In the genomic region with DNA sequence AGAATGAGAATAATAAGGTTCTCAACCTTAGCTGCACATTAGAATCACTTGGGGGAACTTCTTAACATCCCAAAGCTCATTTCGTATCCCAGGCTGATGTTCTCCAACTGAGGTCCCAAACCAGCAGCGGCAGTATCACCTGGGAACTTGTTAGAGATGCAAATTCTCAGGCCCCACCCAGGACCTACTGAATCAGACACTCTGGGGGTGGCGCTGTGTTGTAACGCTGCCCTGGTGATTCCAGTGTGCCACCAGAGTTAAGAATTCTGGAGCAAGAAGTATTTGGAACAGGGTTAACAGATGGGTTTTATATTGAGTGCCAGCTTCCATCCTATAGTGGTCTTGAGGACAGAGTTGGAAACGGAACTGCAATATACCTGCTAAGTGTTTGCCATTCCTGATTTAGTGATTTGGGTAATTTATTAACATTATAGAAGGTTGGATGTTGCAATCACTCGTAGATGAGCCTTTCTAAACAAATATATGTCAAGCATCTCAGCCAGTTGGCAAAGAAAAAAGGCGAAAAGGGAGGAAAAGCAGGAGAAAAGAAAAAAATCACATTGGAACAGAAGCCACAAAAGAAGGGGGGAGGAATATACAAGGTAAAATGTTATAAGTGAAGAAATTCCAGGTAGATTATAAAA, we compare ENCODE assay signal across 25 cellular contexts.
"Had no signal": no experiment of that assay in that cellular context is flagged by ENCODE, and none has a peak within 500 bp of the region (broad histone marks: within the 10 kb centered on the region; RNA-seq: fewer than 3 reads in every experiment).

No MANE protein-coding gene starts in this region.

- H3K9me3 Mint-ChIP-seq: activated CD4-positive, alpha-beta memory T cell treated with anti-CD3 and anti-CD28 coated beads for 36 hours; activated naive CD4-positive, alpha-beta T cell treated with anti-CD3 and anti-CD28 coated beads, Interleukin-2, amount 50 U/mL, for 24 hours; naive thymus-derived CD4-positive, alpha-beta T cell; neural crest cell; stimulated activated naive CD8-positive, alpha-beta T cell treated with anti-CD3 and anti-CD28 coated beads, Interleukin-15, Interleukin-2, amounts not matched to agents 100 ng/mL and 50 ng/mL, for 24 hours had no signal

- H3K4me3 Mint-ChIP-seq: activated CD4-positive, alpha-beta memory T cell treated with anti-CD3 and anti-CD28 coated beads for 36 hours; activated CD8-positive, alpha-beta memory T cell treated with anti-CD3 and anti-CD28 coated beads, Interleukin-2, amount 10 ng/mL, durations not matched to agents 7 days and 5 days; activated naive CD4-positive, alpha-beta T cell treated with anti-CD3 and anti-CD28 coated beads, Interleukin-2, amount 50 U/mL, for 24 hours; naive thymus-derived CD4-positive, alpha-beta T cell; neural crest cell; stimulated activated naive CD8-positive, alpha-beta T cell treated with anti-CD3 and anti-CD28 coated beads, Interleukin-15, Interleukin-2, amounts not matched to agents 100 ng/mL and 50 ng/mL, for 24 hours had no signal

- H3K9me3 ChIP-seq: heart right ventricle, right lobe of liver, thyroid gland, upper lobe of right lung had no signal

- H3K4me3 ChIP-seq: coronary artery, heart right ventricle, lung, right lobe of liver, skin epidermis, thyroid gland, upper lobe of right lung had no signal

- H3K27ac ChIP-seq: brain microvascular endothelial cell, coronary artery, epithelial cell of prostate, heart right ventricle, right lobe of liver, skin epidermis, thyroid gland, upper lobe of right lung had no signal

- H3K27ac Mint-ChIP-seq: activated CD4-positive, alpha-beta memory T cell treated with anti-CD3 and anti-CD28 coated beads for 36 hours; activated CD8-positive, alpha-beta memory T cell treated with anti-CD3 and anti-CD28 coated beads, Interleukin-2, amount 10 ng/mL, durations not matched to agents 7 days and 5 days; activated naive CD4-positive, alpha-beta T cell treated with anti-CD3 and anti-CD28 coated beads, Interleukin-2, amount 50 U/mL, for 24 hours; naive thymus-derived CD4-positive, alpha-beta T cell; stimulated activated naive CD8-positive, alpha-beta T cell treated with anti-CD3 and anti-CD28 coated beads, Interleukin-15, Interleukin-2, amounts not matched to agents 100 ng/mL and 50 ng/mL, for 24 hours had no signal

- H3K27me3 Mint-ChIP-seq: activated CD4-positive, alpha-beta memory T cell treated with anti-CD3 and anti-CD28 coated beads for 36 hours; activated CD8-positive, alpha-beta memory T cell treated with anti-CD3 and anti-CD28 coated beads, Interleukin-2, amount 10 ng/mL, durations not matched to agents 7 days and 5 days; activated naive CD4-positive, alpha-beta T cell treated with anti-CD3 and anti-CD28 coated beads, Interleukin-2, amount 50 U/mL, for 24 hours; naive thymus-derived CD4-positive, alpha-beta T cell; stimulated activated naive CD8-positive, alpha-beta T cell treated with anti-CD3 and anti-CD28 coated beads, Interleukin-15, Interleukin-2, amounts not matched to agents 100 ng/mL and 50 ng/mL, for 24 hours had no signal

- H3K4me1 ChIP-seq: heart right ventricle, right lobe of liver, upper lobe of right lung had no signal

- H3K4me1 Mint-ChIP-seq: activated CD8-positive, alpha-beta memory T cell treated with anti-CD3 and anti-CD28 coated beads, Interleukin-2, amount 10 ng/mL, durations not matched to agents 7 days and 5 days had no signal

- H3K27me3 ChIP-seq: brain microvascular endothelial cell, right lobe of liver, thyroid gland, upper lobe of right lung had no signal

- H3K36me3 ChIP-seq: brain microvascular endothelial cell, heart right ventricle, right lobe of liver, thyroid gland, upper lobe of right lung had no signal

- ATAC-seq: activated CD8-positive, alpha-beta memory T cell treated with anti-CD3 and anti-CD28 coated beads, Interleukin-2, amount 10 ng/mL, durations not matched to agents 7 days and 5 days; heart right ventricle; left lobe of liver; naive thymus-derived CD4-positive, alpha-beta T cell; upper lobe of right lung had no signal

- DNase-seq: activated CD4-positive, alpha-beta memory T cell treated with anti-CD3 and anti-CD28 coated beads for 36 hours; activated CD4-positive, alpha-beta T cell treated with anti-CD3 and anti-CD28 coated beads for 48 hours; activated CD4-positive, CD25-positive, alpha-beta regulatory T cell; activated CD8-positive, alpha-beta memory T cell treated with anti-CD3 and anti-CD28 coated beads, Interleukin-2, amount 10 ng/mL, durations not matched to agents 7 days and 5 days; activated gamma-delta T cell treated with Interleukin-2 at 50 U/mL for 16 hours; activated T-cell treated with anti-CD3 and anti-CD28 coated beads for 4 hours; anterior cingulate cortex; brain microvascular endothelial cell; heart right ventricle; naive thymus-derived CD4-positive, alpha-beta T cell; posterior cingulate gyrus; stimulated activated CD4-positive, alpha-beta T cell treated with anti-CD3 and anti-CD28 coated beads, Interleukin-1b, Interleukin-23, amount 100 ng/mL, for 48 hours; substantia nigra; T-helper 1 cell; thyroid gland; upper lobe of right lung had no signal
